8 cellular contexts compared by ENCODE assay signal in the genomic region with DNA sequence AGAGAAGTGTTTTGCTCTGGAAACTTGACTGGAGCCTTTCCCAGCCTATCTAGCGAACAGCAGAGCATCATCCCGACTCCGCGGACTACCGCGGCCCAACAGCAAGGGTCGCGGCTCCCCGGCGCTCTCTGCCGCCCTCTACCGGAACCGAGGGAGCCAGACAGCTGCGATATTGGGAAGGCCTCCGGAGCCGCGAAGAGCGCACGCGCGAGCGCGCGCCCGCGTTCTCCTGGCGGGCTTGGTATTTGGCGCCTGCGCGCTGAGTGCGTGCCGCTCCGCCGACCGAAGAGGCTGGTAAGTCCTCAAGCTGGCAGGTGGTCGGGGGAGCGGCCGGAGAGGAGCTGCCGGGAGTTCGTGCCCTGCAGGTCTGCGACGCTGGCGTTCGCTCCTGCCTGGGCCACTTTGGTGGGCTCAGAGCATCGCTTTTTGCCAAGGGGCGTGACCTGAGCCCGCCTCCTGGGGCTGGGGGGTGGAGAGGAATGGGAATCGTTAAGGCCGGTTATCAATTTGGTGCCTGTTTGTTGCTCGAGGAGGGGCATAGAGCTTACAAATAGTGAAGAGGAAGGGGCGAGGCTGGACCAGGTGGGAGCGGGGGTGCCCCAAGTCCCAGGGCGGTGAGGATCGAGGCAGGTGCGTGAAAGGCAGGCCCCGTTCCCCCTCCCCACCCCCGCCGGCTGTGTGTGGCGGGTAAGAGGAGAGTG. TPM values are rescaled to one million over a fixed set of nuclear protein-coding genes. Genes with fewer than 3 reads are reported as not detected.
DNase-seq lines count a peak whose midpoint lies in the region; ATAC-seq and TF ChIP-seq lines count a peak whose summit lies in the region.

Gene TMEM106C, plus strand, starts transcription at position 257 of the 701 bp plus-strand sequence. CDS start 641 bp downstream, outside the sequence.

- H3K4me1 ChIP-seq in BLaER1 (peaks cover 23% of the 10 kb centered on the region), colonic mucosa (no peaks in the 10 kb centered on the region)

- peak within 1 kb of the TSS; percentile 97 for H3K4me2 ChIP-seq in BLaER1

- peak within 1 kb of the TSS; percentile 82 for H3K4me3 ChIP-seq in BLaER1
- peak within 1 kb of the TSS; percentile 91 for H3K4me3 ChIP-seq in colonic mucosa

- DNase-seq in GM19238 (ENCODE audit: insufficient read length, low spot score) = peak; percentile 98
- DNase-seq in NCI-H510A treated with DMSO at 0.1 percent for 48 hours (lab: John Stamatoyannopoulos, UW) = peak; percentile 95
- DNase-seq in activated CD4-positive, alpha-beta T cell treated with anti-CD3 and anti-CD28 coated beads for 4 hours = peak; percentile 86 to 89
- DNase-seq in colonic mucosa = peak; percentile 93
- DNase-seq in stimulated activated CD4-positive, alpha-beta T cell treated with anti-CD3 and anti-CD28 coated beads, Interleukin-1b, Interleukin-23, amount 100 ng/mL, for 4 hours (ENCODE audit: low read depth in 2 of 2) = peak; percentile 89 to 91

- peaks cover 35% of the 10 kb centered on the region for H3K36me3 ChIP-seq in BLaER1
- no peaks in the 10 kb centered on the region for H3K36me3 ChIP-seq in colonic mucosa

- TF ChIP-seq CTCF in colonic mucosa (IDR thresholded peaks at IDR 0.05) = peak; percentile 86

- H3K27me3 ChIP-seq in BLaER1 (no peaks in the 10 kb centered on the region), colonic mucosa (no peaks in the 10 kb centered on the region), layer of hippocampus (ENCODE audit: control insufficient read depth, insufficient read depth, low read length) (no peaks in the 10 kb centered on the region)

- H3K9ac ChIP-seq in BLaER1 (peak within 1 kb of the TSS; percentile 81), colonic mucosa (ENCODE audit: low read depth in 2 of 2, low read length in 2 of 2) (peak within 1 kb of the TSS; percentile 81 to 92)

- H3K9me3 ChIP-seq in BLaER1 (peaks cover 5% of the 10 kb centered on the region), colonic mucosa (no peaks in the 10 kb centered on the region)

- H3K27ac ChIP-seq in BLaER1 (peak within 1 kb of the TSS; percentile 74), colonic mucosa (peak within 1 kb of the TSS; percentile 85), layer of hippocampus (ENCODE audit: low read depth, low read length) (peak within 1 kb of the TSS; percentile 27)

- ATAC-seq in HG03442 (IDR thresholded peaks at IDR 0.05; ENCODE audit: unreplicated experiment) = peak; percentile 93

- no peaks in the 10 kb centered on the region for H4K20me1 ChIP-seq in BLaER1

- intact Hi-C loops in colonic mucosa (cut with DNase I) = no loop called here

RNA-seq across cellular contexts. Expression of gene TMEM106C, which starts in this region (rescaled TPM):
- total RNA-seq in colonic mucosa = 100 to 1,000 TPM; 187 to 258 TPM

Comparison
In these comparisons a context has a peak if more than half of its experiments do, and no peak if none do; other contexts are left out.
1. Peak in every context shown above with its lines: DNase-seq, ATAC-seq, H3K4me3 ChIP-seq and H3K27ac ChIP-seq.
2. H3K27ac ChIP-seq: peak in every context shown above with its lines; median percentile 85 in colonic mucosa; 74 in BLaER1; 27 in layer of hippocampus.